15 cellular contexts compared by ENCODE assay signal in the genomic region with DNA sequence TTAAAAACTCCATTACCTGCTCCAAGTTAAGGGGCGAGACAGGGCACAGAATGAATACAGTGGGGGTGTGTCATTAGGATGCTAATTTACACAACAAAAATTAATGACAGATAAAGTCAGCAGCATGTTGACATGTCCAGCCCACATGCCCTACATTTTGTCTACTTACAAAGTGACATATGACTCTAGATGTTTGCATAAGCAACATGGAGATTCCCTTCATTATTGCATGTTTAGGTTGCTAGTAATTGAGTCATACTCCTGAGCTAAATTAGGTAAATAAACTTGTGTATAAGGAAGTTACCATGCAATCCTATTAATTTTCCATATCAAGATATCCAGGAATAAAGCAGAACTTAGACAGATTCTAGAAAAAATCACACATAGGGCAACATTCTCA.
DNase-seq lines count a peak whose midpoint lies in the region; ATAC-seq, FAIRE-seq and TF ChIP-seq lines count a peak whose summit lies in the region.
"Had no signal": no experiment of that assay in that cellular context is flagged by ENCODE, and none has a peak within 500 bp of the region (broad histone marks: within the 10 kb centered on the region; RNA-seq: fewer than 3 reads in every experiment).

No MANE protein-coding gene starts in this region.

- no peak for DNase-seq in GM12891 (ENCODE audit: insufficient read length, low spot score)
- DNase-seq in NCI-H69 (lab: John Stamatoyannopoulos, UW) = peak; percentile 80
- DNase-seq in fibroblast of mammary gland (ENCODE audit: low read depth) = peak; percentile 6
- DNase-seq in psoas muscle = no peak
- DNase-seq in NCI-H1694 treated with DMSO at 0.1 percent for 48 hours (lab: John Stamatoyannopoulos, UW) = no peak
- DNase-seq in GOT3 (lab: John Stamatoyannopoulos, UW) = no peak
- DNase-seq: activated CD8-positive, alpha-beta memory T cell treated with anti-CD3 and anti-CD28 coated beads for 24 hours; activated effector memory CD4-positive, alpha-beta T cell treated with anti-CD3 and anti-CD28 coated beads, Interleukin-2, amount 50 U/mL, for 16 hours; NCI-H1092; NCI-H2171 treated with DMSO at 0.1 percent for 48 hours; pancreas had no signal

- H3K27me3 ChIP-seq in psoas muscle (ENCODE audit: insufficient read depth in 3 of 3, low read length in 2 of 3) = no peaks in the 10 kb centered on the region
- H3K27me3 ChIP-seq: pancreas had no signal

- no peak for TF ChIP-seq POLR2A in GM12891 (IDR thresholded peaks at IDR 0.05; ENCODE audit: low read depth, low read length)

- no peak overlapping the region for H3K4me3 ChIP-seq in fibroblast of mammary gland (ENCODE audit: control insufficient read depth, low read depth, low read length)
- H3K4me3 ChIP-seq in psoas muscle = peak overlapping the region; percentile 49
- H3K4me3 ChIP-seq: pancreas had no signal

- no peaks in the 10 kb centered on the region for H3K36me3 ChIP-seq in psoas muscle (ENCODE audit: insufficient read depth in 1 of 2, low read depth in 1 of 2)
- H3K36me3 ChIP-seq: pancreas, thoracic aorta had no signal

- intact Hi-C loops in psoas muscle (cut with DNase I) = loop anchor here in 1 of 2 donors (2.0 kb wide), 1 partner anchor 77 kb away; no protein-coding TSS in a partner anchor

- ATAC-seq in psoas muscle (peak in 1 of 4 donors; percentile 28), GM18873 (IDR thresholded peaks at IDR 0.05; ENCODE audit: low FRiP score, unreplicated experiment) (no peak), HG03565 (IDR thresholded peaks at IDR 0.05; ENCODE audit: unreplicated experiment) (no peak)

- H3K27ac ChIP-seq in psoas muscle = peak overlapping the region; percentile 73
- H3K27ac ChIP-seq: C4-2B, pancreas, thoracic aorta had no signal

- TF ChIP-seq CTCF in fibroblast of mammary gland (conservative IDR thresholded peaks at IDR 0.05; ENCODE audit: control insufficient read depth, insufficient read depth, low read depth, low read length) = no peak
- no peak for TF ChIP-seq CTCF in psoas muscle (IDR thresholded peaks at IDR 0.05)

- no peaks in the 10 kb centered on the region for H3K9me3 ChIP-seq in psoas muscle
- H3K9me3 ChIP-seq: pancreas, thoracic aorta had no signal

- peak; percentile 59 for FAIRE-seq in GM12891 (lab: Jason Lieb, UNC)
- FAIRE-seq: pancreas had no signal

- WGBS in psoas muscle, 3 donors = 91 to 94% (median 93%) methylated on average over 1 of the region's 1 CpG

- peaks cover 58% of the 10 kb centered on the region for H3K4me1 ChIP-seq in psoas muscle

TF ChIP-seq in GM12891, 5 proteins besides CTCF, POLR2A, EP300 and RAD21:
- TF ChIP-seq PAX5 (IDR thresholded peaks at IDR 0.05; ENCODE audit: insufficient read depth, low read length, severe bottlenecking) (no peak), SPI1 (IDR thresholded peaks at IDR 0.05; ENCODE audit: low read depth, low read length) (no peak), TAF1 (IDR thresholded peaks at IDR 0.05; ENCODE audit: low read depth, low read length) (no peak), POU2F2 (IDR thresholded peaks at IDR 0.05; ENCODE audit: low read depth, low read length) (no peak), POLR2AphosphoS5 (IDR thresholded peaks at IDR 0.05; ENCODE audit: low read depth, low read length) (no peak)

Comparison
In these comparisons a context has a peak if more than half of its experiments do, and no peak if none do; other contexts are left out.
1. DNase-seq: peak in NCI-H69 (single experiment) and fibroblast of mammary gland (single experiment); none in GM12891 (single experiment), psoas muscle (0 of 2), NCI-H1694 treated with DMSO at 0.1 percent for 48 hours (single experiment) and GOT3 (single experiment).